9 cellular contexts compared by ENCODE assay signal in the genomic region with DNA sequence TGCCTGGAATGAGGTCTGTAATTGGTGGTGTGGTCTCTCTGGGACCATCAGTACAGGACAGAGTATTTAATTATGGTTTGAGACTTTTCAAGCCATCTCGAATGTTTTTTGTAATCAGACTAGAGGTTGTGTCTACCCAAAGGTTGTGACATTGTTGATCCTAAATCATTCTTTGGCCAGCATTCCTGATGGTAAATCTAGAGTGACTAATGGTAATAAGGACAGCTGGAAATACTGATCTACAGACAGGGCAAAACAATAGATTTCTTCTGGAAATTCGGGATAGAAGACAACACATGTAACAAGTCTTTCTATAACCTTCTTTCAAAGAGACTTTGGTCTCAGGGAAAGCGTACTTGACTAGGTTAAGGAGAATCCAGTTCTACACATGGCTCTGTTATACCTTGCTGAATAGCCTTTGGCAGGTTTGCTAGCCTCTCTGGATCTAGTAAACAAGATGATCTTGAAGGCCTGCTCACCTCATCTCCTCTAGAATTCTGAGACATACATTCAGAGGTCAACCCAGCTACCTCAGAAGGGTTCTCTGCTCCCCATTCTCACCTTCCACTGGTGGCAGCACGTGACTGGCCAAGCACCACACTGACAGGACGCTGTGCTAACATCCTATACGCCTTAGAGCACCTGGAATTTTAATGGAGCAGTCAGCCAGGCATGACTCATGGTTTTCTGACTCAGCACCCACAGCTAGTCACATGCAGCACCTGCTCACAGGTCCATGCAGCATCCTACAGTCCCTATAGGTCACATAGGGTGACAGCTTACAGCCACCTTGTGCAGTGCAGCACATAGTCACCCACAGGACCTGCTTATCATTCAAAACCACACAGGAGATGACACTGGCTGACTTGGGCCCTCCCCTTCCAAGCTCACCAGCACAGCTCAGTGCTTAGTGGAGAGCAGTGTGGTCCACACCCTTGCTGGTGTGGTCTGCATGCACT. TPM values are rescaled to one million over a fixed set of nuclear protein-coding genes. Genes with fewer than 3 reads are reported as not detected.
A peak's percentile ranks its signal among the peaks of the same experiment; 100 is the strongest.
DNase-seq lines count a peak whose midpoint lies in the region; FAIRE-seq and TF ChIP-seq lines count a peak whose summit lies in the region.
"Had no signal": no experiment of that assay in that cellular context is flagged by ENCODE, and none has a peak within 500 bp of the region (broad histone marks: within the 10 kb centered on the region; RNA-seq: fewer than 3 reads in every experiment).

No MANE protein-coding gene starts in this region.

- intact Hi-C loops in mammary epithelial cell (cut with micrococcal nuclease): no loop called here
- intact Hi-C loops in spleen (cut with DNase I; ENCODE audit: low total_unique reads): no loop called here

- CTCF ChIA-PET in mammary epithelial cell (lab: Charles Lee; ENCODE audit: low non-redundant PET): no interaction called here

- H3K9me3 ChIP-seq in mammary epithelial cell (replicated peaks; ENCODE audit: insufficient read depth, low read length) (no peaks in the 10 kb centered on the region), small intestine (ENCODE audit: control insufficient read depth, low read depth) (no peaks in the 10 kb centered on the region), spleen (peaks cover 0 to 16% (median 10%) of the 10 kb centered on the region in 8 donors)

- in situ Hi-C loops in mammary epithelial cell (cut with MboI; ENCODE audit: low sequenced_read_pairs in 2 of 2): no loop called here

- dilution Hi-C loops in mammary epithelial cell (cut with HindIII; ENCODE audit: low sequenced_read_pairs): no loop called here

- WGBS in mammary epithelial cell (ENCODE audit: low coverage, missing lambda C conversion rate): 47% methylated on average over 6 of the region's 6 CpGs
- WGBS in small intestine, 3 donors: 51 to 74% (median 61%) methylated on average over 6 of the region's 6 CpGs
- 77 to 84% (median 81%) methylated on average over 6 of the region's 6 CpGs for WGBS in spleen, 5 donors

- FAIRE-seq in G401.6 (lab: Jason Lieb, UNC): peak; percentile 79
- FAIRE-seq in small intestine (lab: Jason Lieb, UNC): no peak

- H3K27me3 ChIP-seq in mammary epithelial cell (ENCODE audit: insufficient read depth, low read length) (no peaks in the 10 kb centered on the region), small intestine (ENCODE audit: control insufficient read depth in 2 of 2, insufficient read depth in 2 of 2, low read length in 2 of 2) (peaks cover 0 to 3% of the 10 kb centered on the region in 2 donors), spleen (replicated peaks in 1 of 7) (no peaks in the 10 kb centered on the region)
- H3K27me3 ChIP-seq: cardiac muscle cell had no signal

- H3K27ac ChIP-seq in mammary epithelial cell (ENCODE audit: insufficient read depth, low read depth, low read length): no peak overlapping the region
- no peak overlapping the region for H3K27ac ChIP-seq in small intestine (ENCODE audit: low read depth in 1 of 2, low read length in 1 of 2)
- H3K27ac ChIP-seq in spleen: no peak overlapping the region
- H3K27ac ChIP-seq: cardiac muscle cell had no signal

- H3K4me1 ChIP-seq in mammary epithelial cell (ENCODE audit: insufficient read depth, low read length) (peaks cover 12% of the 10 kb centered on the region), small intestine (ENCODE audit: control insufficient read depth in 2 of 2, insufficient read depth in 1 of 2, low read depth in 1 of 2, low read length in 1 of 2) (no peaks in the 10 kb centered on the region), spleen (no peaks in the 10 kb centered on the region)

- no TSS peak for BruUV-seq in mammary epithelial cell (replicated peaks; lab: Mats Ljungman, UMichigan)

- TF ChIP-seq CTCF in mammary epithelial cell (conservative IDR thresholded peaks at IDR 0.05 in 1 of 2, IDR thresholded peaks at IDR 0.05 in 1 of 2; ENCODE audit: extremely low read depth in 1 of 2, insufficient read depth in 1 of 2, low read depth in 1 of 2, low read length in 2 of 2) (peak in 1 of 2 donors; percentile 6), spleen (IDR thresholded peaks at IDR 0.05 in 8 of 11, conservative IDR thresholded peaks at IDR 0.05 in 3 of 11) (no peak)

- no peaks in the 10 kb centered on the region for H3K79me2 ChIP-seq in mammary epithelial cell (ENCODE audit: insufficient read depth, low read length)

- no peak overlapping the region for H2AFZ ChIP-seq in mammary epithelial cell (ENCODE audit: low read depth, low read length)

- no peak for TF ChIP-seq POLR2A in spleen (IDR thresholded peaks at IDR 0.05)

- H4K20me1 ChIP-seq in mammary epithelial cell (ENCODE audit: insufficient read depth, low read length): no peaks in the 10 kb centered on the region

- H3K4me3 ChIP-seq in mammary epithelial cell (replicated peaks in 1 of 3; ENCODE audit: insufficient read depth in 1 of 3, low read depth in 2 of 3, low read length in 3 of 3): no peak overlapping the region
- no peak overlapping the region for H3K4me3 ChIP-seq in small intestine (ENCODE audit: low read depth in 1 of 2, low read length in 2 of 2)
- no peak overlapping the region for H3K4me3 ChIP-seq in spleen
- H3K4me3 ChIP-seq: cardiac muscle cell had no signal

- DNase-seq in NCI-H526 treated with DMSO at 0.1 percent for 48 hours (lab: John Stamatoyannopoulos, UW) (peak; percentile 24), mammary epithelial cell (peak; percentile 94), small intestine (peak; percentile 87), AML-193 (lab: John Stamatoyannopoulos, UW) (no peak), globus pallidus (ENCODE audit: low spot score) (no peak), spleen (no peak), MV-4-11 (lab: John Stamatoyannopoulos, UW) (no peak)

- no peak overlapping the region for H3K4me2 ChIP-seq in mammary epithelial cell (ENCODE audit: insufficient read depth, low read depth, low read length)

- H3K36me3 ChIP-seq in mammary epithelial cell (ENCODE audit: insufficient read depth, low read length) (no peaks in the 10 kb centered on the region), small intestine (ENCODE audit: control insufficient read depth in 2 of 2, insufficient read depth in 2 of 2, low read length in 2 of 2) (no peaks in the 10 kb centered on the region), spleen (no peaks in the 10 kb centered on the region)
- H3K36me3 ChIP-seq: cardiac muscle cell had no signal

- H3K9ac ChIP-seq in mammary epithelial cell (ENCODE audit: insufficient read depth, low read length): no peak overlapping the region

RNA-seq across cellular contexts. Expression of a gene that starts 12.2 kb away (rescaled TPM):
- total RNA-seq in mammary epithelial cell (1 to 10 TPM; 4.2 to 5.2 TPM), spleen (10 to 100 TPM; 11.1 to 45.7 (median 19.5) TPM)
- polyA plus RNA-seq in mammary epithelial cell (2.0 TPM), small intestine (1 to 10 TPM in 1 of 3 donors, under 1 TPM in 2; 0.45 to 1.3 (median 0.81) TPM), spleen (1 to 10 TPM; 3.8 to 4.5 (median 3.8) TPM)
- polyA minus RNA-seq in mammary epithelial cell: 0.93 TPM

Comparison
In these comparisons a context has a peak if more than half of its experiments do, and no peak if none do; other contexts are left out.
1. DNase-seq: peak in NCI-H526 treated with DMSO at 0.1 percent for 48 hours (single experiment), mammary epithelial cell (single experiment) and small intestine (single experiment); none in AML-193 (0 of 2), globus pallidus (single experiment), spleen (single experiment) and MV-4-11 (single experiment).